ENCODE assay signal across 17 cellular contexts in genomic region chr13:102227696-102228095, GRCh38.
"Had no signal": no experiment of that assay in that cellular context is flagged by ENCODE, and none has a peak within 500 bp of the region (broad histone marks: within the 10 kb centered on the region; RNA-seq: fewer than 3 reads in every experiment).

No MANE protein-coding gene starts in this region.

- DNase-seq: activated CD4-positive, alpha-beta T cell treated with anti-CD3 and anti-CD28 coated beads, Interleukin-2, amount 50 U/mL, for 1 hour; activated effector memory CD4-positive, alpha-beta T cell treated with Interleukin-2 at 50 U/mL for 16 hours; activated T-cell treated with anti-CD3 and anti-CD28 coated beads, Interleukin-2, amount 50 U/mL, for 1 hour; amygdala; effector memory CD8-positive, alpha-beta T cell; kidney; left ventricle myocardium inferior; mesenchymal stem cell; occipital lobe; right lobe of liver; spleen; stimulated activated CD4-positive, alpha-beta T cell treated with anti-CD3 and anti-CD28 coated beads, Interleukin-1b, Interleukin-23, amount 100 ng/mL, for 48 hours had no signal

- H3K79me2 ChIP-seq: hepatocyte had no signal

- H3K36me3 ChIP-seq: left ventricle myocardium inferior, prostate gland, right lobe of liver, spleen, tibial nerve had no signal

- H3K4me3 ChIP-seq: hepatocyte, left ventricle myocardium inferior, prostate gland, right lobe of liver, spleen, tibial nerve had no signal

- ATAC-seq: effector memory CD8-positive, alpha-beta T cell; natural killer cell treated with Interleukin-12 subunit alpha and Interleukin-12 subunit beta and Interleukin-15 and Interleukin-18, amount 100 ng/mL, for 72 hours; right lobe of liver; stimulated activated memory B cell treated with anti-CD40 and anti-IgM and Interleukin-4, amounts not matched to agents 10 μg/mL and 1 μg/mL and 100 μg/mL, for 72 hours had no signal

- H3K4me2 ChIP-seq: hepatocyte had no signal

- H3K27ac ChIP-seq: hepatocyte, left ventricle myocardium inferior, prostate gland, right lobe of liver, spleen, tibial nerve had no signal

- FAIRE-seq: kidney had no signal

- H3K4me1 ChIP-seq: left ventricle myocardium inferior, prostate gland, spleen, tibial nerve had no signal

- H3K9me3 ChIP-seq: left ventricle myocardium inferior, prostate gland, right lobe of liver, spleen, tibial nerve had no signal

- H2AFZ ChIP-seq: hepatocyte had no signal

- H3K27me3 ChIP-seq: hepatocyte, right lobe of liver, spleen, tibial nerve had no signal
